Comparison of ENCODE assay signal across 8 cellular contexts in the genomic region with DNA sequence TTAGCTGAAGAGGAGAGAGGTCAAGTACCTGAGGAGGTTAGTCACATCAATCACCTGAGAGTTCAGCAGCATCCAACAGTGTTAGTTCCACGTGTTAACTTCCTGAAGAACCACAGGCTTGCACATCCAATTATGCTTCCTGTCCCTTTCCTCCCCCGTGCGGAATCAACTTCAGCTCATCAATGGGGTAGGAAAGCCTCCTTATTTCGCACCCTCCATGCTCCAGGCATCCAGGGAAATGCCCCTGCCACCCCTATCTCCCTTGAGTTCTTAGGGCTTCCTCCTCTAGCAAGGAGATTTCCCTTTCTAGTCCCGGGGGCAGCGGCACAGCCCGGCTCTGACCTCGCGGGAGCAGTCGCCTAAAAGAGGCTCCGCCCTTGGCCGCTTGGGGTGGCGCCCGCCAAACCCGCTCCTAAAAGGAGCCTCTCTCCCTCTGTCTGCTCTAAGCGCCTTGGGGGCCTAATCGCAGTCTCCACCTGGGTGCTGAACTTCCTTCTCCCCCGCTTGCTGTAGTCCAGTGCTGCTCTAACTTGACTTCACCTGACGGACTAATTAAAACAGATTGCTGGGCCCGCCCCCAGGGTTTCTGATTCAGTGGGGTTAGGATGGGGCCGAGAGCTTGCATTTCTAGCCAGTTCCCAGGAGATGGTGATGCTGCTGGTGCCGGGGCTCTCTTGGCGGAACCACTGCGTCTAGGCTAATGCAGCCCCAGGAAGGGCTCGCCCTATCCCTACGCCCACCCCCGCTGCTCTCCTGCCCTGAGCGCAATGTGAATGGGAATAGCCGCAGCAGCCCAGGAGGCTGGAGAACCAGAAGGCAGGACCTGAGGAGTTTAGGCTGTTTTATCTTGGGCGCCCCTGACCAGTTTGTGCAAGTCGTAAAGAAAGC. TPM values are rescaled to one million over a fixed set of nuclear protein-coding genes. Genes with fewer than 3 reads are reported as not detected.
DNase-seq lines count a peak whose midpoint lies in the region; ATAC-seq, FAIRE-seq and TF ChIP-seq lines count a peak whose summit lies in the region.

No MANE protein-coding gene starts in this region.

- no peaks in the 10 kb centered on the region for H3K36me3 Mint-ChIP-seq in astrocyte (ENCODE audit: low read depth, unreplicated experiment)
- H3K36me3 Mint-ChIP-seq in stimulated activated naive CD8-positive, alpha-beta T cell treated with anti-CD3 and anti-CD28 coated beads, Interleukin-15, Interleukin-2, amounts not matched to agents 100 ng/mL and 50 ng/mL, for 24 hours (ENCODE audit: low read depth), result peaks cover 5% of the 10 kb centered on the region

- H3K4me3 Mint-ChIP-seq in astrocyte (ENCODE audit: unreplicated experiment), result peak overlapping the region; percentile 72
- peak overlapping the region; percentile 81 for H3K4me3 Mint-ChIP-seq in stimulated activated naive CD8-positive, alpha-beta T cell treated with anti-CD3 and anti-CD28 coated beads, Interleukin-15, Interleukin-2, amounts not matched to agents 100 ng/mL and 50 ng/mL, for 24 hours

- H3K9me3 Mint-ChIP-seq in astrocyte (ENCODE audit: unreplicated experiment), result no peaks in the 10 kb centered on the region
- H3K9me3 Mint-ChIP-seq in stimulated activated naive CD8-positive, alpha-beta T cell treated with anti-CD3 and anti-CD28 coated beads, Interleukin-15, Interleukin-2, amounts not matched to agents 100 ng/mL and 50 ng/mL, for 24 hours, result no peaks in the 10 kb centered on the region

- H3K27ac Mint-ChIP-seq in astrocyte (ENCODE audit: unreplicated experiment), result peak overlapping the region; percentile 44
- no peak overlapping the region for H3K27ac Mint-ChIP-seq in stimulated activated naive CD8-positive, alpha-beta T cell treated with anti-CD3 and anti-CD28 coated beads, Interleukin-15, Interleukin-2, amounts not matched to agents 100 ng/mL and 50 ng/mL, for 24 hours

- dilution Hi-C loops in keratinocyte (cut with MboI; ENCODE audit: extremely low pct_ligation_motif_present, low sequenced_read_pairs), result no loop called here

- H4K20me1 ChIP-seq in astrocyte (ENCODE audit: insufficient read depth, low read length) (no peaks in the 10 kb centered on the region), keratinocyte (ENCODE audit: control insufficient read depth, extremely low read depth, insufficient read depth, low read length) (no peaks in the 10 kb centered on the region)

- DNase-seq in COR-L47 (lab: John Stamatoyannopoulos, UW) (peak; percentile 25), NCI-H82 treated with DMSO at 0.1 percent for 48 hours (lab: John Stamatoyannopoulos, UW; ENCODE audit: unreplicated experiment) (peak; percentile 57), astrocyte (ENCODE audit: low read depth) (no peak), keratinocyte (ENCODE audit: low read depth, low spot score) (no peak), D721Med (ENCODE audit: insufficient read length, low spot score) (no peak)

- H3K4me1 Mint-ChIP-seq in astrocyte (ENCODE audit: low read depth, unreplicated experiment), result peaks cover 25% of the 10 kb centered on the region
- H3K4me1 Mint-ChIP-seq in stimulated activated naive CD8-positive, alpha-beta T cell treated with anti-CD3 and anti-CD28 coated beads, Interleukin-15, Interleukin-2, amounts not matched to agents 100 ng/mL and 50 ng/mL, for 24 hours (ENCODE audit: low read depth), result peaks cover 72% of the 10 kb centered on the region

- H3K79me2 ChIP-seq in astrocyte (ENCODE audit: insufficient read depth, low read length) (peaks cover 6% of the 10 kb centered on the region), keratinocyte (ENCODE audit: control insufficient read depth, insufficient read depth, low read length) (peaks cover 10% of the 10 kb centered on the region)

- peak overlapping the region; percentile 37 for H3K4me3 ChIP-seq in astrocyte (ENCODE audit: insufficient read depth, low read depth, low read length)
- H3K4me3 ChIP-seq in keratinocyte (ENCODE audit: control insufficient read depth in 2 of 3, extremely low read depth in 1 of 3, insufficient read depth in 2 of 3, low read depth in 1 of 3, low read length in 3 of 3), result peak overlapping the region; percentile 45 to 62 (median 48)

- FAIRE-seq in astrocyte (lab: Jason Lieb, UNC), result no peak
- FAIRE-seq in keratinocyte (lab: Jason Lieb, UNC), result no peak
- no peak for FAIRE-seq in D721Med (lab: Jason Lieb, UNC)

- H3K4me1 ChIP-seq in astrocyte (ENCODE audit: insufficient read depth, low read length) (peaks cover 31% of the 10 kb centered on the region), keratinocyte (ENCODE audit: control insufficient read depth, extremely low read depth, insufficient read depth, low read length) (peaks cover 49% of the 10 kb centered on the region)

- no peaks in the 10 kb centered on the region for H3K9me3 ChIP-seq in astrocyte (ENCODE audit: insufficient read depth, low read depth, low read length)
- no peaks in the 10 kb centered on the region for H3K9me3 ChIP-seq in keratinocyte (ENCODE audit: control insufficient read depth, low read depth, low read length)

- H3K9me1 ChIP-seq in keratinocyte (ENCODE audit: control insufficient read depth, extremely low read depth, insufficient read depth, low read length), result peaks cover 9% of the 10 kb centered on the region

- H3K9ac ChIP-seq in astrocyte (ENCODE audit: low read length) (no peak overlapping the region), keratinocyte (ENCODE audit: control insufficient read depth, extremely low read depth, insufficient read depth, low read length) (peak overlapping the region; percentile 81)

- H3K27ac ChIP-seq in astrocyte (ENCODE audit: low read depth, low read length), result no peak overlapping the region
- peak overlapping the region; percentile 95 for H3K27ac ChIP-seq in keratinocyte (ENCODE audit: control insufficient read depth, insufficient read depth, low read length)

- H3K27me3 Mint-ChIP-seq in astrocyte (ENCODE audit: low read depth, unreplicated experiment), result peaks cover 16% of the 10 kb centered on the region
- H3K27me3 Mint-ChIP-seq in stimulated activated naive CD8-positive, alpha-beta T cell treated with anti-CD3 and anti-CD28 coated beads, Interleukin-15, Interleukin-2, amounts not matched to agents 100 ng/mL and 50 ng/mL, for 24 hours, result no peaks in the 10 kb centered on the region

- TF ChIP-seq CTCF in astrocyte (IDR thresholded peaks at IDR 0.05; ENCODE audit: insufficient read depth, low read depth, low read length), result no peak
- TF ChIP-seq CTCF in keratinocyte (optimal IDR thresholded peaks at IDR 0.05 in 1 of 3, IDR thresholded peaks at IDR 0.05 in 1 of 3, conservative IDR thresholded peaks at IDR 0.05 in 1 of 3; ENCODE audit: extremely low read depth in 1 of 3, insufficient read depth in 2 of 3, low read length in 3 of 3), result peak in 2 of 3 experiments; percentile 7 to 8
- no peak for TF ChIP-seq CTCF in D721Med (IDR thresholded peaks at IDR 0.05; ENCODE audit: insufficient read depth, missing control alignments)

- H3K36me3 ChIP-seq in astrocyte (ENCODE audit: insufficient read depth, low read length) (no peaks in the 10 kb centered on the region), keratinocyte (ENCODE audit: control insufficient read depth in 2 of 2, extremely low read depth in 1 of 2, insufficient read depth in 2 of 2, low read length in 2 of 2) (peaks cover 0 to 4% of the 10 kb centered on the region in 2 experiments)

- H3K27me3 ChIP-seq in astrocyte (ENCODE audit: insufficient read depth, low read length) (peaks cover 8% of the 10 kb centered on the region), keratinocyte (ENCODE audit: control insufficient read depth, extremely low read depth, insufficient read depth, low read length) (no peaks in the 10 kb centered on the region)

- H2AFZ ChIP-seq in astrocyte (ENCODE audit: low read depth, low read length) (peak overlapping the region; percentile 54), keratinocyte (ENCODE audit: control insufficient read depth, low read length) (peak overlapping the region; percentile 54)

- ATAC-seq in GM19372 (IDR thresholded peaks at IDR 0.05; ENCODE audit: low read depth, unreplicated experiment) (peak; percentile 32), GM19455 (IDR thresholded peaks at IDR 0.05; ENCODE audit: unreplicated experiment) (no peak)

- H3K4me2 ChIP-seq in astrocyte (ENCODE audit: low read length) (peak overlapping the region; percentile 79), keratinocyte (ENCODE audit: control insufficient read depth, extremely low read depth, insufficient read depth, low read depth, low read length) (peak overlapping the region; percentile 77)

RNA-seq across cellular contexts. Expression of a gene that starts 3.4 kb away (rescaled TPM):
- 32.8 and 39.9 TPM in 2 replicates for total RNA-seq in astrocyte
- 1.8 to 3.2 TPM (median 2.9 TPM) in 3 replicates for polyA plus RNA-seq in keratinocyte
- 2.4 TPM for polyA plus RNA-seq in keratinocyte (2011; ENCODE audit: low read depth)
- 1.1 and 1.5 TPM in 2 replicates for polyA plus RNA-seq in keratinocyte (2011; cell fraction: cytosol; rRNA removed)
- polyA plus RNA-seq in keratinocyte (2011; cell fraction: nucleus; rRNA removed), result 8.3 and 9.1 TPM in 2 replicates
- 4.1 and 5.9 TPM in 2 replicates for polyA plus RNA-seq in keratinocyte (2012; ENCODE audit: low replicate concordance)
- 3.2 to 15.1 TPM (median 5.7 TPM) in 3 replicates for polyA minus RNA-seq in keratinocyte
- 2.5 TPM for polyA minus RNA-seq in keratinocyte (2011; cell fraction: cytosol; rRNA and poly(A)+ RNA removed)
- 8.2 and 13.5 TPM in 2 replicates for polyA minus RNA-seq in keratinocyte (2011; cell fraction: nucleus; rRNA and poly(A)+ RNA removed)

RNA-seq across cellular contexts. Expression of a gene that starts 54.6 kb away (rescaled TPM):
- total RNA-seq in astrocyte, result 84.8 and 86.3 TPM in 2 replicates
- polyA plus RNA-seq in keratinocyte, result 76.4 to 106 TPM (median 102 TPM) in 3 replicates
- 12.3 TPM for polyA plus RNA-seq in keratinocyte (2011; ENCODE audit: low read depth)
- polyA plus RNA-seq in keratinocyte (2011; cell fraction: cytosol; rRNA removed), result 98.1 and 132 TPM in 2 replicates
- polyA plus RNA-seq in keratinocyte (2011; cell fraction: nucleus; rRNA removed), result 50.9 and 59.2 TPM in 2 replicates
- 75.0 and 100 TPM in 2 replicates for polyA plus RNA-seq in keratinocyte (2012; ENCODE audit: low replicate concordance)
- polyA minus RNA-seq in keratinocyte, result 37.6 to 46.3 TPM (median 38.1 TPM) in 3 replicates
- polyA minus RNA-seq in keratinocyte (2011; cell fraction: cytosol; rRNA and poly(A)+ RNA removed), result 36.4 TPM
- polyA minus RNA-seq in keratinocyte (2011; cell fraction: nucleus; rRNA and poly(A)+ RNA removed), result 18.3 and 21.2 TPM in 2 replicates

Comparison
In these comparisons a context has a peak if more than half of its experiments do, and no peak if none do; other contexts are left out.
1. DNase-seq: peak in COR-L47 (single experiment) and NCI-H82 treated with DMSO at 0.1 percent for 48 hours (single experiment); none in astrocyte (single experiment), keratinocyte (single experiment) and D721Med (single experiment).
2. CTCF ChIP-seq: peak in keratinocyte (2 of 3); none in astrocyte (single experiment) and D721Med (single experiment).